ENCODE assay signal across 2 cellular contexts in genomic region chr9:106888992-106889631, GRCh38.
A peak's percentile ranks its signal among the peaks of the same experiment; 100 is the strongest.
TF ChIP-seq lines count a peak whose summit lies in the region.

No MANE protein-coding gene starts in this region.

TF ChIP-seq in HEK293, 187 proteins besides CTCF, POLR2A, EP300 and RAD21:
- TF ChIP-seq ZNF133 (tag by site-specific recombination; IDR thresholded peaks at IDR 0.05) (no peak), ZBTB11 (tag by site-specific recombination; conservative IDR thresholded peaks at IDR 0.05; ENCODE audit: low read depth) (no peak), ZNF791 (tag by site-specific recombination; IDR thresholded peaks at IDR 0.05) (no peak), ZNF248 (tag by site-specific recombination; IDR thresholded peaks at IDR 0.05) (no peak), ZNF518A (tag by site-specific recombination; conservative IDR thresholded peaks at IDR 0.05; ENCODE audit: low read depth) (no peak), ZBTB48 (tag by site-specific recombination; IDR thresholded peaks at IDR 0.05) (no peak), ZNF521 (tag by site-specific recombination; IDR thresholded peaks at IDR 0.05) (no peak), ELK4 (IDR thresholded peaks at IDR 0.05; ENCODE audit: borderline replicate concordance, low read depth, low read length) (no peak), GLIS2 (tag by site-specific recombination; IDR thresholded peaks at IDR 0.05) (no peak), MZF1 (tag by site-specific recombination; IDR thresholded peaks at IDR 0.05; ENCODE audit: borderline replicate concordance) (peak; percentile 25; the same call in 1 of the 2 replicates), KLF1 (tag by site-specific recombination; IDR thresholded peaks at IDR 0.05) (peak; percentile 60), WT1 (tag by site-specific recombination; IDR thresholded peaks at IDR 0.05) (peak; percentile 84)

TF ChIP-seq in WTC11, 78 proteins besides CTCF, POLR2A, EP300 and RAD21:
- TF ChIP-seq ZNF121 (CRISPR knock-in tag; IDR thresholded peaks at IDR 0.05) (no peak), PRRX2 (CRISPR knock-in tag; IDR thresholded peaks at IDR 0.05) (no peak), ZNF396 (CRISPR knock-in tag; IDR thresholded peaks at IDR 0.05; ENCODE audit: borderline replicate concordance) (no peak), ATF3 (CRISPR knock-in tag; conservative IDR thresholded peaks at IDR 0.05) (no peak), ARID4B (CRISPR knock-in tag; IDR thresholded peaks at IDR 0.05; ENCODE audit: borderline replicate concordance) (no peak), SMAD3 (CRISPR knock-in tag; IDR thresholded peaks at IDR 0.05; ENCODE audit: borderline replicate concordance) (no peak), ZNF317 (CRISPR knock-in tag; IDR thresholded peaks at IDR 0.05; ENCODE audit: borderline replicate concordance, low read depth) (no peak), RORB (CRISPR knock-in tag; IDR thresholded peaks at IDR 0.05) (no peak), FOXP1 (CRISPR knock-in tag; IDR thresholded peaks at IDR 0.05; ENCODE audit: borderline replicate concordance) (no peak), TEAD4 (CRISPR knock-in tag; IDR thresholded peaks at IDR 0.05) (no peak), PRDM15 (CRISPR knock-in tag; IDR thresholded peaks at IDR 0.05) (no peak), ZNF425 (CRISPR knock-in tag; conservative IDR thresholded peaks at IDR 0.05) (no peak)
TF ChIP-seq in WTC11: peak in this region for 0.
